In the genomic region with DNA sequence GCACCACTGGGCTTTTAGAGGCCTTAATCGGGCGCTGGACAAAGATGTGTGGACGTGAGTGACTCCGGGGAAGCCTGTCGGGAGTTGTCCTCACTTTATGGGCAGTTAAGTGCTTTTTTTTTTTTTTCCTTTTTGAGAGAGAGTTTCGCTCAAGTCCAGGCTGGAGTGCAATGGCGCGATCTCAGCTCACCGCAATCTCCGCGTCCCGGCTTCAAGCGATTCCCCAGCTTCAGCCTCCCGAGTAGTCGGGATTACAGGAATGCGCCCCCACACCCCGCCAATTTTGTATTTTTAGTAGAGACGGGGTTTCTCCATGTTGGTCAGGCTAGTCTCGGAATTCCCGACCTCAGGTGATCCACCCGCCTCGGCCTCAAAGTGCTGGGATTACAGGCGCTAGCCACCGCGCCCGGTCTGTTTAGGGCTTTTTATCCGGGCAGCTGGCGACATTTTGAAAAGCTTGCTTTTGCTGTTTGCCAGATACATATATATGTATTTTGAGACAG, we compare ENCODE assay signal across 8 cellular contexts. TPM values are rescaled to one million over a fixed set of nuclear protein-coding genes. Genes with fewer than 3 reads are reported as not detected.
A peak's percentile ranks its signal among the peaks of the same experiment; 100 is the strongest.
DNase-seq lines count a peak whose midpoint lies in the region; ATAC-seq and TF ChIP-seq lines count a peak whose summit lies in the region.

No MANE protein-coding gene starts in this region.

- H3K27me3 Mint-ChIP-seq in CD8-positive, alpha-beta memory T cell = peaks cover 0 to 2% of the 10 kb centered on the region in 2 donors

- no peaks in the 10 kb centered on the region for H3K9me3 Mint-ChIP-seq in CD8-positive, alpha-beta memory T cell

- no peak for DNase-seq in CD8-positive, alpha-beta memory T cell
- no peak for DNase-seq in epithelial cell of proximal tubule (ENCODE audit: low read depth)
- no peak for DNase-seq in neuronal stem cell (ENCODE audit: low spot score)
- no peak for DNase-seq in NCI-H146 (lab: John Stamatoyannopoulos, UW)
- no peak for DNase-seq in omental fat pad (ENCODE audit: low spot score)
- DNase-seq in KBM-7 = no peak

- in situ Hi-C loops in KBM-7 (cut with MboI; ENCODE audit: low pct_unique_long_range_greater_than_20kb, low sequenced_read_pairs) = no loop called here

- POLR2A ChIA-PET in CD8-positive, alpha-beta memory T cell (lab: Charles Lee) = no interaction called here

- H3K79me2 ChIP-seq in OCI-LY3 (ENCODE audit: low read length) = peaks cover 64% of the 10 kb centered on the region

- H2BK120ac ChIP-seq in neuronal stem cell (ENCODE audit: low read depth, low read length) = no peak overlapping the region

- CTCF ChIA-PET in CD8-positive, alpha-beta memory T cell (lab: Charles Lee) = interaction anchor here (3.1 kb wide), 1 partner anchor 17 kb away, joined by 19 read pairs; no protein-coding TSS in a partner anchor

- H3K36me3 ChIP-seq in CD8-positive, alpha-beta memory T cell (ENCODE audit: insufficient read depth, low read length) = no peaks in the 10 kb centered on the region
- peaks cover 13% of the 10 kb centered on the region for H3K36me3 ChIP-seq in OCI-LY3 (replicated peaks; ENCODE audit: low read depth, low read length)
- H3K36me3 ChIP-seq in neuronal stem cell (replicated peaks in 1 of 2; ENCODE audit: control insufficient read depth in 2 of 2, insufficient read depth in 2 of 2, low read length in 2 of 2) = peaks cover 0 to 43% of the 10 kb centered on the region in 2 donors

- H3K9ac ChIP-seq in OCI-LY3 (ENCODE audit: low read length) = peak overlapping the region; percentile 46
- no peak overlapping the region for H3K9ac ChIP-seq in neuronal stem cell (ENCODE audit: low read depth, low read length, poor library complexity)

- no peak overlapping the region for H3K27ac ChIP-seq in CD8-positive, alpha-beta memory T cell (ENCODE audit: low read depth, low read length)
- H3K27ac ChIP-seq in OCI-LY3 (ENCODE audit: low read length) = no peak overlapping the region
- H3K27ac ChIP-seq in neuronal stem cell (replicated peaks; ENCODE audit: low read length) = peak overlapping the region; percentile 89

- peak overlapping the region in 7 of 8 donors; percentile 24 to 97 (median 91) for H3K27ac Mint-ChIP-seq in CD8-positive, alpha-beta memory T cell

- no peak overlapping the region for H3K14ac ChIP-seq in neuronal stem cell (ENCODE audit: low read length)

- H3K4me3 Mint-ChIP-seq in CD8-positive, alpha-beta memory T cell = peak overlapping the region; percentile 89 to 95 (median 90)

- no peaks in the 10 kb centered on the region for H3K27me3 ChIP-seq in CD8-positive, alpha-beta memory T cell (ENCODE audit: insufficient read depth, low read length, poor library complexity, severe bottlenecking)
- H3K27me3 ChIP-seq in OCI-LY3 (ENCODE audit: low read depth, low read length) (no peaks in the 10 kb centered on the region), neuronal stem cell (ENCODE audit: control insufficient read depth in 3 of 3, insufficient read depth in 3 of 3, low read depth in 1 of 3, low read length in 3 of 3) (no peaks in the 10 kb centered on the region)

- peaks cover 15 to 41% (median 17%) of the 10 kb centered on the region in 3 donors for H3K4me1 Mint-ChIP-seq in CD8-positive, alpha-beta memory T cell

- H2BK5ac ChIP-seq in neuronal stem cell (ENCODE audit: low read length) = no peak overlapping the region

- peak overlapping the region; percentile 34 for H3K4me3 ChIP-seq in CD8-positive, alpha-beta memory T cell (ENCODE audit: low read length)
- peak overlapping the region; percentile 92 for H3K4me3 ChIP-seq in OCI-LY3 (ENCODE audit: low read length)
- H3K4me3 ChIP-seq in epithelial cell of proximal tubule (ENCODE audit: low read depth, low read length) = peak overlapping the region; percentile 91
- H3K4me3 ChIP-seq in neuronal stem cell (ENCODE audit: low read length in 2 of 2) = peak overlapping the region; percentile 79 to 92

- no peak overlapping the region for H4K91ac ChIP-seq in neuronal stem cell (ENCODE audit: low read depth, low read length, poor library complexity)

- ATAC-seq in GM21360 (IDR thresholded peaks at IDR 0.05; ENCODE audit: unreplicated experiment) (no peak), omental fat pad (ENCODE audit: low FRiP score) (no peak)

- H4K8ac ChIP-seq in neuronal stem cell (ENCODE audit: low read depth, low read length) = no peak overlapping the region

- H3K4ac ChIP-seq in neuronal stem cell (ENCODE audit: low read length) = no peak overlapping the region

- H2AFZ ChIP-seq in OCI-LY3 (ENCODE audit: low read depth, low read length) = no peak overlapping the region
- peak overlapping the region; percentile 95 for H2AFZ ChIP-seq in neuronal stem cell (ENCODE audit: low read length)

- H3K4me1 ChIP-seq in CD8-positive, alpha-beta memory T cell (ENCODE audit: insufficient read depth, low read length) = peaks cover 19% of the 10 kb centered on the region
- H3K4me1 ChIP-seq in OCI-LY3 (ENCODE audit: low read length) (peaks cover 10% of the 10 kb centered on the region), neuronal stem cell (ENCODE audit: control insufficient read depth in 2 of 2, insufficient read depth in 1 of 2, low read depth in 1 of 2, low read length in 2 of 2) (no peaks in the 10 kb centered on the region)

- H3K79me1 ChIP-seq in neuronal stem cell (ENCODE audit: low read depth, low read length) = no peaks in the 10 kb centered on the region

- no peaks in the 10 kb centered on the region for H3K9me3 ChIP-seq in CD8-positive, alpha-beta memory T cell (ENCODE audit: low read length)
- H3K9me3 ChIP-seq in OCI-LY3 (ENCODE audit: insufficient read depth, low read length) (no peaks in the 10 kb centered on the region), neuronal stem cell (replicated peaks in 1 of 2; ENCODE audit: control insufficient read depth in 2 of 2, insufficient read depth in 1 of 2, low read depth in 1 of 2, low read length in 2 of 2) (peaks cover 0 to 14% of the 10 kb centered on the region in 2 donors)

- no CpG with 5 or more reads among the region's 28 CpGs for WGBS in neuronal stem cell (ENCODE audit: extremely low coverage in 2 of 2, insufficient read length in 2 of 2, insufficient replicate concordance in 1 of 2), 2 donors

- TF ChIP-seq CTCF in OCI-LY3 (IDR thresholded peaks at IDR 0.05; ENCODE audit: low read depth, low read length) (no peak), epithelial cell of proximal tubule (conservative IDR thresholded peaks at IDR 0.05; ENCODE audit: low read depth, low read length) (no peak), omental fat pad (IDR thresholded peaks at IDR 0.05) (no peak)

- H2BK15ac ChIP-seq in neuronal stem cell (ENCODE audit: low read length) = no peak overlapping the region

- H4K20me1 ChIP-seq in OCI-LY3 (ENCODE audit: insufficient read depth, low read length) = peaks cover 48% of the 10 kb centered on the region

- peak overlapping the region; percentile 56 for H3K4me2 ChIP-seq in OCI-LY3 (ENCODE audit: low read length)
- peak overlapping the region; percentile 58 for H3K4me2 ChIP-seq in neuronal stem cell (ENCODE audit: insufficient read depth, low read length, poor library complexity, severe bottlenecking)

- H3K23ac ChIP-seq in neuronal stem cell (ENCODE audit: low read depth, low read length, poor library complexity) = no peak overlapping the region

- H3K18ac ChIP-seq in neuronal stem cell (ENCODE audit: low read length) = no peak overlapping the region

- H2AK5ac ChIP-seq in neuronal stem cell (ENCODE audit: low read depth, low read length) = no peak overlapping the region

- H2BK12ac ChIP-seq in neuronal stem cell (ENCODE audit: low read length) = no peak overlapping the region

- peaks cover 0 to 5% (median 2%) of the 10 kb centered on the region in 3 donors for H3K36me3 Mint-ChIP-seq in CD8-positive, alpha-beta memory T cell

RNA-seq across cellular contexts. Expression of a gene that starts 1.5 kb away (rescaled TPM):
- total RNA-seq in CD8-positive, alpha-beta memory T cell = 100 to 1,000 TPM; 142 to 152 TPM
- 17.6 TPM for polyA plus RNA-seq in CD8-positive, alpha-beta memory T cell
- total RNA-seq in epithelial cell of proximal tubule (89.6 and 95.6 TPM in 2 replicates), omental fat pad (10 to 100 TPM; 26.9 to 36.4 (median 29.4) TPM)
- polyA plus RNA-seq in neuronal stem cell (2013, experiment 1 of 2) = 106 TPM
- polyA plus RNA-seq in neuronal stem cell (2013, experiment 2 of 2) = 103 TPM

Comparison
In these comparisons a context has a peak if more than half of its experiments do, and no peak if none do; other contexts are left out.
1. H3K4me3 ChIP-seq: peak in every context shown above with its lines; median percentile 92 in OCI-LY3; 91 in epithelial cell of proximal tubule; 86 in neuronal stem cell; 34 in CD8-positive, alpha-beta memory T cell.